Comparison of ENCODE assay signal across 8 cellular contexts in the genomic region with DNA sequence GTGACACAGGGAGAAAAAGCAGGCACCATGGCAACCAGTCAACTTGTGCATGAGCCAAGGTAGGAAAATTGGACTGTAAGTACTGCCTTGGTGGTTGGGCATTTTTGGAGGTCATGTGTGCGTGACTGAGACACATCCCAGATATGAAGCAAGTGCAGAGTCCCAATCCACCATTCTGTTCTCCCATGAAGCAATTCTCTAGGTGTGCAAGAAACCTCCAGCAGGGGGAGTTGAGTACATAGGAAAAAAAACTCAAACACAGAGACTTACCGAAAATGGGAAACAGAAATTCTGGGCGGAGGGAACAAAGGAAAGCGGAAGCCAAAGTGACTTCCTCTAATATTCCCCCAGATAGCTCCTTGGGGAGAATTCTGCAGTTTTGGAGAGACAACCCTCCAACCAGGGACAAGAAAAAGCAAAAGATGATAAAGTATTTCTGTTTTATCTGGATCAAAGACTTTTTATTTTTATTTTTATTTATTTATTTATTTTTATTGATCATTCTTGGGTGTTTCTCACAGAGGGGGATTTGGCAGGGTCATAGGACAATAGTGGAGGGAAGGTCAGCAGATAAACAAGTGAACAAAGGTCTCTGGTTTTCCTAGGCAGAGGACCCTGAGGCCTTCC.
DNase-seq lines count a peak whose midpoint lies in the region; ATAC-seq and TF ChIP-seq lines count a peak whose summit lies in the region.

No MANE protein-coding gene starts in this region.

- intact Hi-C loops in Right ventricle myocardium inferior (cut with DNase I), result no loop called here
- intact Hi-C loops in cardiac septum (cut with DNase I), result no loop called here
- intact Hi-C loops in activated CD4-positive, alpha-beta memory T cell treated with anti-CD3 and anti-CD28 coated beads for 36 hours (cut with micrococcal nuclease), result loop anchor here (1.0 kb wide), 1 partner anchor 49 kb away; no protein-coding TSS in a partner anchor

- TF ChIP-seq CTCF in fibroblast of mammary gland (conservative IDR thresholded peaks at IDR 0.05; ENCODE audit: control insufficient read depth, insufficient read depth, low read depth, low read length) (peak; percentile 75), osteocyte (IDR thresholded peaks at IDR 0.05) (peak; percentile 56)

- POLR2A ChIA-PET in activated CD4-positive, alpha-beta memory T cell treated with anti-CD3 and anti-CD28 coated beads for 36 hours (lab: Charles Lee), result no interaction called here

- ATAC-seq in Right ventricle myocardium inferior, result peak; percentile 44
- ATAC-seq in HG03097 (IDR thresholded peaks at IDR 0.05; ENCODE audit: low FRiP score, unreplicated experiment), result no peak
- ATAC-seq in GM18868 (IDR thresholded peaks at IDR 0.05; ENCODE audit: unreplicated experiment), result no peak

- H3K4me1 Mint-ChIP-seq in activated CD4-positive, alpha-beta memory T cell treated with anti-CD3 and anti-CD28 coated beads for 36 hours (ENCODE audit: low read depth), result peaks cover 2% of the 10 kb centered on the region
- H3K4me1 Mint-ChIP-seq in osteocyte (ENCODE audit: unreplicated experiment), result no peaks in the 10 kb centered on the region

- CTCF ChIA-PET in activated CD4-positive, alpha-beta memory T cell treated with anti-CD3 and anti-CD28 coated beads for 36 hours (lab: Charles Lee), result interaction anchor here (1.4 to 2.7 kb wide), 2 partner anchors 50 to 53 kb away, joined by 4 to 32 read pairs; no protein-coding TSS in a partner anchor

- H3K9me3 Mint-ChIP-seq in activated CD4-positive, alpha-beta memory T cell treated with anti-CD3 and anti-CD28 coated beads for 36 hours, result no peaks in the 10 kb centered on the region
- H3K9me3 Mint-ChIP-seq in osteocyte (ENCODE audit: unreplicated experiment), result peaks cover 5% of the 10 kb centered on the region

- DNase-seq in Right ventricle myocardium inferior (ENCODE audit: missing footprints), result no peak
- no peak for DNase-seq in cardiac septum (ENCODE audit: low spot score)
- DNase-seq in NCI-H1694 treated with DMSO at 0.1 percent for 48 hours (lab: John Stamatoyannopoulos, UW), result peak; percentile 33
- peak; percentile 50 for DNase-seq in activated CD4-positive, alpha-beta memory T cell treated with anti-CD3 and anti-CD28 coated beads for 36 hours
- DNase-seq in fibroblast of mammary gland (ENCODE audit: low read depth), result peak; percentile 83
- no peak for DNase-seq in osteocyte (ENCODE audit: extremely low spot score, unreplicated experiment)

- no peak overlapping the region for H3K27ac Mint-ChIP-seq in activated CD4-positive, alpha-beta memory T cell treated with anti-CD3 and anti-CD28 coated beads for 36 hours
- no peak overlapping the region for H3K27ac Mint-ChIP-seq in osteocyte (ENCODE audit: unreplicated experiment)

- H3K4me3 ChIP-seq in fibroblast of mammary gland (ENCODE audit: control insufficient read depth, low read depth, low read length), result no peak overlapping the region

- H3K4me3 Mint-ChIP-seq in activated CD4-positive, alpha-beta memory T cell treated with anti-CD3 and anti-CD28 coated beads for 36 hours, result no peak overlapping the region
- no peak overlapping the region for H3K4me3 Mint-ChIP-seq in osteocyte (ENCODE audit: unreplicated experiment)

- no peaks in the 10 kb centered on the region for H3K36me3 Mint-ChIP-seq in activated CD4-positive, alpha-beta memory T cell treated with anti-CD3 and anti-CD28 coated beads for 36 hours
- no peaks in the 10 kb centered on the region for H3K36me3 Mint-ChIP-seq in osteocyte (ENCODE audit: unreplicated experiment)

- peaks cover 19% of the 10 kb centered on the region for H3K27me3 Mint-ChIP-seq in activated CD4-positive, alpha-beta memory T cell treated with anti-CD3 and anti-CD28 coated beads for 36 hours
- H3K27me3 Mint-ChIP-seq in osteocyte (ENCODE audit: unreplicated experiment), result peaks cover 2% of the 10 kb centered on the region

Comparison
In these comparisons a context has a peak if more than half of its experiments do, and no peak if none do; other contexts are left out.
1. DNase-seq: peak in NCI-H1694 treated with DMSO at 0.1 percent for 48 hours (single experiment), activated CD4-positive, alpha-beta memory T cell treated with anti-CD3 and anti-CD28 coated beads for 36 hours (single experiment) and fibroblast of mammary gland (single experiment); none in Right ventricle myocardium inferior (single experiment), cardiac septum (single experiment) and osteocyte (single experiment).